In genomic region chr5:110414360-110414759, GRCh38 we compare ENCODE assay signal across 9 cellular contexts.
DNase-seq lines count a peak whose midpoint lies in the region; ATAC-seq and TF ChIP-seq lines count a peak whose summit lies in the region.
"Had no signal": no experiment of that assay in that cellular context is flagged by ENCODE, and none has a peak within 500 bp of the region (broad histone marks: within the 10 kb centered on the region; RNA-seq: fewer than 3 reads in every experiment).

No MANE protein-coding gene starts in this region.

- no peak overlapping the region for H3K27ac Mint-ChIP-seq in T-helper 17 cell

- POLR2A ChIA-PET in BJ (lab: Charles Lee) = no interaction called here

- H3K9me3 ChIP-seq in transverse colon (no peaks in the 10 kb centered on the region), T-helper 17 cell (ENCODE audit: control insufficient read depth, low read length, poor library complexity, severe bottlenecking) (no peaks in the 10 kb centered on the region)

- TF ChIP-seq POLR2A in transverse colon (IDR thresholded peaks at IDR 0.05) = no peak

- TF ChIP-seq CTCF in BJ (IDR thresholded peaks at IDR 0.05; ENCODE audit: insufficient read depth, low read depth, low read length) (peak; percentile 56), transverse colon (IDR thresholded peaks at IDR 0.05) (peak in 1 of 5 experiments; percentile 11)

- H3K4me3 Mint-ChIP-seq in T-helper 17 cell = no peak overlapping the region

- H3K4me1 Mint-ChIP-seq in T-helper 17 cell = no peaks in the 10 kb centered on the region

- CTCF ChIA-PET in BJ (lab: Yijun Ruan, JAX) = interaction anchor here (0.7 to 1.7 kb wide), 7 partner anchors 9 to 541 kb away, joined by 3 to 7 read pairs (median 3); no protein-coding TSS in a partner anchor

- WGBS in transverse colon (ENCODE audit: low coverage in 1 of 2), 2 donors = 35 to 39% methylated on average over 2 of the region's 2 CpGs

- in situ Hi-C loops in SK-MEL-5 (cut with HindIII; ENCODE audit: low pct_unique_long_range_greater_than_20kb, low sequenced_read_pairs) (no loop called here), transverse colon (cut with MboI; ENCODE audit: low pct_ligation_motif_present in 1 of 4, low pct_unique_long_range_greater_than_20kb in 1 of 4, low sequenced_read_pairs in 3 of 4) (no loop called here)

- intact Hi-C loops in transverse colon (cut with DNase I; ENCODE audit: low total_unique reads) = no loop called here

- no peak overlapping the region for H3K4me3 ChIP-seq in BJ (ENCODE audit: low read depth, low read length)
- no peak overlapping the region for H3K4me3 ChIP-seq in transverse colon

- no peak overlapping the region for H3K27ac ChIP-seq in transverse colon

- H3K27me3 ChIP-seq in BJ (ENCODE audit: control insufficient read depth, insufficient read depth, low read length) (no peaks in the 10 kb centered on the region), transverse colon (no peaks in the 10 kb centered on the region)

- H3K4me1 ChIP-seq in transverse colon = no peaks in the 10 kb centered on the region

- no peaks in the 10 kb centered on the region for H3K36me3 Mint-ChIP-seq in T-helper 17 cell (ENCODE audit: low read depth)

- no peaks in the 10 kb centered on the region for H3K36me3 ChIP-seq in BJ (ENCODE audit: control insufficient read depth, insufficient read depth, low read length)
- no peaks in the 10 kb centered on the region for H3K36me3 ChIP-seq in transverse colon

- TF ChIP-seq EP300 in transverse colon (IDR thresholded peaks at IDR 0.05; ENCODE audit: low read depth) = no peak

- DNase-seq in BJ (ENCODE audit: low read depth) (no peak), SK-MEL-5 (ENCODE audit: low read depth, low spot score) (peak; percentile 22), left kidney (ENCODE audit: low read depth, low spot score) (peak; percentile 5), transverse colon (no peak), T-helper 17 cell (no peak), NCI-H2196 (lab: John Stamatoyannopoulos, UW; ENCODE audit: unreplicated experiment) (no peak)
- DNase-seq: NCI-H187 had no signal

- no peaks in the 10 kb centered on the region for H3K27me3 Mint-ChIP-seq in T-helper 17 cell

- ATAC-seq in GM21367 (IDR thresholded peaks at IDR 0.05; ENCODE audit: unreplicated experiment) = peak; percentile 50
- no peak for ATAC-seq in GM18867 (IDR thresholded peaks at IDR 0.05; ENCODE audit: unreplicated experiment)
- ATAC-seq in T-helper 17 cell = no peak

Comparison
In these comparisons a context has a peak if more than half of its experiments do, and no peak if none do; other contexts are left out.
1. DNase-seq: peak in SK-MEL-5 (single experiment) and left kidney (single experiment); none in BJ (single experiment), transverse colon (single experiment), T-helper 17 cell (0 of 3) and NCI-H2196 (single experiment).